8 cellular contexts compared by ENCODE assay signal in genomic region chr17:43832976-43833829, GRCh38. TPM values are rescaled to one million over a fixed set of nuclear protein-coding genes. Genes with fewer than 3 reads are reported as not detected.
A peak's percentile ranks its signal among the peaks of the same experiment; 100 is the strongest.
DNase-seq lines count a peak whose midpoint lies in the region; ATAC-seq, FAIRE-seq and TF ChIP-seq lines count a peak whose summit lies in the region.

MPP3 (minus strand) TSS chr17:43833146; CDS start chr17:43831906, 1,240 bp downstream.

- H3K27ac ChIP-seq in cingulate gyrus (ENCODE audit: low read depth, low read length) (peak within 1 kb of the TSS; percentile 15), kidney (ENCODE audit: low read depth in 2 of 2, low read length in 2 of 2) (peak within 1 kb of the TSS in 1 of 2 donors; percentile 37), smooth muscle cell (ENCODE audit: low read depth) (no peak within 1 kb of the TSS)

- H3K79me2 ChIP-seq in smooth muscle cell (ENCODE audit: low read depth): no peaks in the 10 kb centered on the region

- H3K4me2 ChIP-seq in smooth muscle cell: peak within 1 kb of the TSS; percentile 94

- DNase-seq in GDM1 (lab: John Stamatoyannopoulos, UW) (peak; percentile 35), NCI-H146 treated with DMSO at 0.1 percent for 48 hours (lab: John Stamatoyannopoulos, UW; ENCODE audit: unreplicated experiment) (peak; percentile 29), activated B cell treated with CpG ODN at 0.5 μM for 24 hours (peak; percentile 31), kidney (peak; percentile 83), smooth muscle cell (lab: John Stamatoyannopoulos, UW; ENCODE audit: unreplicated experiment) (peak; percentile 52)
- no peak for DNase-seq in NK-92 treated with Interleukin-12 subunit alpha and Interleukin-12 subunit beta, amount 100 ng/mL, for 24 hours (lab: John Stamatoyannopoulos, UW)

- H2AFZ ChIP-seq in smooth muscle cell (ENCODE audit: low read depth): peak within 1 kb of the TSS; percentile 48

- CTCF ChIA-PET in activated B cell treated with CpG ODN at 0.5 μM for 24 hours (lab: Charles Lee): no interaction called here

- H3K4me3 Mint-ChIP-seq in activated B cell treated with CpG ODN at 0.5 μM for 24 hours: peak within 1 kb of the TSS; percentile 81

- H3K27me3 Mint-ChIP-seq in activated B cell treated with CpG ODN at 0.5 μM for 24 hours: peaks cover 58% of the 10 kb centered on the region

- POLR2A ChIA-PET in activated B cell treated with CpG ODN at 0.5 μM for 24 hours (lab: Charles Lee): no interaction called here

- H3K4me1 ChIP-seq in kidney (ENCODE audit: control insufficient read depth in 1 of 2, insufficient read depth in 1 of 2, low read depth in 1 of 2, low read length in 2 of 2) (peaks cover 0 to 11% of the 10 kb centered on the region in 2 donors), smooth muscle cell (ENCODE audit: low read depth) (peaks cover 6% of the 10 kb centered on the region)

- peaks cover 7% of the 10 kb centered on the region for H4K20me1 ChIP-seq in smooth muscle cell (ENCODE audit: low read depth)

- no peaks in the 10 kb centered on the region for H3K9me3 ChIP-seq in kidney (ENCODE audit: control insufficient read depth in 1 of 2, low read length in 2 of 2)
- no peaks in the 10 kb centered on the region for H3K9me3 ChIP-seq in smooth muscle cell (replicated peaks; ENCODE audit: low read depth)

- H3K4me3 ChIP-seq in kidney (ENCODE audit: low read length in 2 of 2) (peak within 1 kb of the TSS; percentile 56 to 70), smooth muscle cell (peak within 1 kb of the TSS; percentile 79)

- H3K27ac Mint-ChIP-seq in activated B cell treated with CpG ODN at 0.5 μM for 24 hours: no peak within 1 kb of the TSS

- WGBS in smooth muscle cell (ENCODE audit: low lambda C conversion rate): 6% methylated on average over 29 of the region's 87 CpGs

- H3K9me3 Mint-ChIP-seq in activated B cell treated with CpG ODN at 0.5 μM for 24 hours: no peaks in the 10 kb centered on the region

- no peaks in the 10 kb centered on the region for H3F3A ChIP-seq in smooth muscle cell (ENCODE audit: low read depth)

- H3K4me1 Mint-ChIP-seq in activated B cell treated with CpG ODN at 0.5 μM for 24 hours: peaks cover 10% of the 10 kb centered on the region

- peak within 1 kb of the TSS in 1 of 2 donors; percentile 40 for H3K9ac ChIP-seq in kidney (ENCODE audit: low read length in 2 of 2)
- H3K9ac ChIP-seq in smooth muscle cell (ENCODE audit: low read depth): peak within 1 kb of the TSS; percentile 68

- no peaks in the 10 kb centered on the region for H3K27me3 ChIP-seq in smooth muscle cell (ENCODE audit: low read depth)

- peak; percentile 80 for ATAC-seq in activated B cell treated with CpG ODN at 0.5 μM for 24 hours (ENCODE audit: low read depth)
- no peak for ATAC-seq in GM19397 (IDR thresholded peaks at IDR 0.05; ENCODE audit: unreplicated experiment)

- intact Hi-C loops in activated B cell treated with CpG ODN at 0.5 μM for 24 hours (cut with micrococcal nuclease) (loop anchor here (5.0 kb wide), 1 partner anchor 51 kb away; the partner anchor contains the start of gene CFAP97D1), kidney (cut with DNase I) (no loop called here)

- H3K36me3 ChIP-seq in kidney (ENCODE audit: control insufficient read depth in 1 of 2, insufficient read depth in 2 of 2, low read length in 2 of 2): no peaks in the 10 kb centered on the region
- H3K36me3 ChIP-seq in smooth muscle cell (ENCODE audit: low read depth): no peaks in the 10 kb centered on the region

- TF ChIP-seq CTCF in activated B cell treated with CpG ODN at 0.5 μM for 24 hours (IDR thresholded peaks at IDR 0.05) (no peak), kidney (IDR thresholded peaks at IDR 0.05; ENCODE audit: borderline replicate concordance, extremely low read depth, insufficient read depth) (no peak), smooth muscle cell (IDR thresholded peaks at IDR 0.05; ENCODE audit: borderline replicate concordance, insufficient read depth, poor library complexity, severe bottlenecking) (no peak)

- FAIRE-seq in kidney (lab: Jason Lieb, UNC): no peak

- no peaks in the 10 kb centered on the region for H3K36me3 Mint-ChIP-seq in activated B cell treated with CpG ODN at 0.5 μM for 24 hours (ENCODE audit: low read depth)

RNA-seq across cellular contexts. Expression of gene MPP3, which starts in this region (rescaled TPM):
- total RNA-seq in activated B cell treated with CpG ODN at 0.5 μM for 24 hours (not detected in 2 replicates), kidney (5.8 TPM), smooth muscle cell (6.7 and 11.6 TPM in 2 replicates)
- polyA plus RNA-seq in kidney (ENCODE audit: insufficient read depth, low read depth, low replicate concordance) (3.2 TPM), smooth muscle cell (7.7 and 8.1 TPM in 2 replicates)

Comparison
In these comparisons a context has a peak if more than half of its experiments do, and no peak if none do; other contexts are left out.
1. Peak in DNase-seq and ATAC-seq in activated B cell treated with CpG ODN at 0.5 μM for 24 hours; RNA of the gene not detected or under 1 TPM.